Comparison of ENCODE assay signal across 43 cellular contexts in genomic region chr22:45389546-45389945, GRCh38. TPM values are rescaled to one million over a fixed set of nuclear protein-coding genes. Genes with fewer than 3 reads are reported as not detected.
"Had no signal": no experiment of that assay in that cellular context is flagged by ENCODE, and none has a peak within 500 bp of the region (broad histone marks: within the 10 kb centered on the region; RNA-seq: fewer than 3 reads in every experiment).

No MANE protein-coding gene starts in this region.

- H3K4me3 Mint-ChIP-seq: activated naive CD4-positive, alpha-beta T cell treated with anti-CD3 and anti-CD28 coated beads for 36 hours; activated naive CD4-positive, alpha-beta T cell treated with anti-CD3 and anti-CD28 coated beads, Interleukin-2, amount 10 ng/mL, durations not matched to agents 7 days and 5 days; activated naive CD4-positive, alpha-beta T cell treated with anti-CD3 and anti-CD28 coated beads, Interleukin-2, amount 50 U/mL, for 24 hours; activated naive CD8-positive, alpha-beta T cell; activated naive CD8-positive, alpha-beta T cell treated with anti-CD3 and anti-CD28 coated beads for 36 hours; activated naive CD8-positive, alpha-beta T cell treated with anti-CD3 and anti-CD28 coated beads, Interleukin-2, amount 10 ng/mL, durations not matched to agents 7 days and 5 days; activated naive CD8-positive, alpha-beta T cell treated with anti-CD3 and anti-CD28 coated beads, Interleukin-2, amount 50 U/mL, for 24 hours; activated T-cell treated with anti-CD3 and anti-CD28 coated beads, Interleukin-2, amount 50 U/mL, for 24 hours; activated T-cell treated with anti-CD3 and anti-CD28 coated beads, Interleukin-2, amount 50 U/mL, for 4 hours; activated T-cell treated with anti-CD3 and anti-CD28 coated beads, Interleukin-2, amount 50 U/mL, for 72 hours; activated T-helper 1 cell treated with anti-CD3 and anti-CD28 coated beads, Interleukin-12 subunit alpha, Interleukin-12 subunit beta, Interleukin-2, Interleukin-4 antibody, amounts not matched to agents 30 ng/mL and 10 ng/mL and 1 ng/mL, durations not matched to agents 14 hours and 24 hours and 36 hours; activated T-helper 17 cell treated with anti-CD3 and anti-CD28 coated beads, Interleukin-2, amount 50 U/mL, for 72 hours; brain; central memory CD8-positive, alpha-beta T cell had no signal

- H3K9me3 Mint-ChIP-seq: activated naive CD4-positive, alpha-beta T cell treated with anti-CD3 and anti-CD28 coated beads for 36 hours; activated naive CD4-positive, alpha-beta T cell treated with anti-CD3 and anti-CD28 coated beads, Interleukin-2, amount 10 ng/mL, durations not matched to agents 7 days and 5 days; activated naive CD4-positive, alpha-beta T cell treated with anti-CD3 and anti-CD28 coated beads, Interleukin-2, amount 50 U/mL, for 24 hours; activated naive CD4-positive, alpha-beta T cell treated with anti-CD3 and anti-CD28 coated beads, Interleukin-2, amount 50 U/mL, for 72 hours; activated naive CD8-positive, alpha-beta T cell treated with anti-CD3 and anti-CD28 coated beads for 36 hours; activated naive CD8-positive, alpha-beta T cell treated with anti-CD3 and anti-CD28 coated beads, Interleukin-2, amount 10 ng/mL, durations not matched to agents 7 days and 5 days; activated naive CD8-positive, alpha-beta T cell treated with anti-CD3 and anti-CD28 coated beads, Interleukin-2, amount 50 U/mL, for 24 hours; activated T-cell treated with anti-CD3 and anti-CD28 coated beads, Interleukin-2, amount 50 U/mL, for 24 hours; activated T-cell treated with anti-CD3 and anti-CD28 coated beads, Interleukin-2, amount 50 U/mL, for 4 hours; activated T-cell treated with anti-CD3 and anti-CD28 coated beads, Interleukin-2, amount 50 U/mL, for 72 hours; activated T-helper 1 cell treated with anti-CD3 and anti-CD28 coated beads, Interleukin-12 subunit alpha, Interleukin-12 subunit beta, Interleukin-2, Interleukin-4 antibody, amounts not matched to agents 30 ng/mL and 10 ng/mL and 1 ng/mL, durations not matched to agents 14 hours and 24 hours and 36 hours; activated T-helper 17 cell treated with anti-CD3 and anti-CD28 coated beads, Interleukin-2, amount 50 U/mL, for 72 hours; activated T-helper 2 cell treated with anti-CD3 and anti-CD28 coated beads, Interferon-gamma antibody, Interleukin-2, Interleukin-4, amounts not matched to agents 10 μg/mL and 5 μg/mL and 100 μg/mL, durations not matched to agents 14 hours and 24 hours and 36 hours; central memory CD8-positive, alpha-beta T cell had no signal

- H3K36me3 ChIP-seq: adrenal gland, ascending aorta, brain microvascular endothelial cell, breast epithelium, cardiac muscle cell had no signal

- DNase-seq: activated effector memory CD4-positive, alpha-beta T cell treated with anti-CD3 and anti-CD28 coated beads, Interleukin-2, amount 50 U/mL, for 16 hours; activated effector memory CD4-positive, alpha-beta T cell treated with Interleukin-2 at 50 U/mL for 16 hours; activated gamma-delta T cell; activated gamma-delta T cell treated with Interleukin-2 at 50 U/mL for 16 hours; activated naive CD4-positive, alpha-beta T cell; activated naive CD4-positive, alpha-beta T cell treated with anti-CD3 and anti-CD28 coated beads for 36 hours; activated naive CD4-positive, alpha-beta T cell treated with anti-CD3 and anti-CD28 coated beads, Interleukin-2, amount 10 ng/mL, durations not matched to agents 7 days and 5 days; activated naive CD4-positive, alpha-beta T cell treated with anti-CD3 and anti-CD28 coated beads, Interleukin-2, amount 50 U/mL, for 16 hours; activated naive CD4-positive, alpha-beta T cell treated with Interleukin-2 at 50 U/mL for 16 hours; activated naive CD8-positive, alpha-beta T cell treated with anti-CD3 and anti-CD28 coated beads for 36 hours; activated naive CD8-positive, alpha-beta T cell treated with anti-CD3 and anti-CD28 coated beads, Interleukin-2, amount 10 ng/mL, durations not matched to agents 7 days and 5 days; activated naive CD8-positive, alpha-beta T cell treated with anti-CD3 and anti-CD28 coated beads, Interleukin-2, amount 50 U/mL, for 24 hours; activated T-cell treated with anti-CD3 and anti-CD28 coated beads, Interleukin-2, amount 50 U/mL, for 1 hour; activated T-cell treated with anti-CD3 and anti-CD28 coated beads, Interleukin-2, amount 50 U/mL, for 24 hours; activated T-cell treated with anti-CD3 and anti-CD28 coated beads, Interleukin-2, amount 50 U/mL, for 4 hours; activated T-cell treated with anti-CD3 and anti-CD28 coated beads, Interleukin-2, amount 50 U/mL, for 48 hours; activated T-cell treated with anti-CD3 and anti-CD28 coated beads, Interleukin-2, amount 50 U/mL, for 72 hours; adrenal gland; amniotic stem cell; amygdala; anterior cingulate cortex; aorta; body of pancreas; brain microvascular endothelial cell; caudate nucleus; central memory CD4-positive, alpha-beta T cell; cerebellar nuclear complex had no signal

- H3K27me3 ChIP-seq: adrenal gland, ascending aorta, body of pancreas, brain microvascular endothelial cell, breast epithelium had no signal

- H3K27ac ChIP-seq: adrenal gland, ascending aorta, body of pancreas, brain microvascular endothelial cell, breast epithelium, cardiac muscle cell had no signal

- H3K4me3 ChIP-seq: adrenal gland, ascending aorta, body of pancreas, breast epithelium, cardiac muscle cell had no signal

- H3K36me3 Mint-ChIP-seq: activated naive CD4-positive, alpha-beta T cell treated with anti-CD3 and anti-CD28 coated beads, Interleukin-2, amount 10 ng/mL, durations not matched to agents 7 days and 5 days; activated naive CD4-positive, alpha-beta T cell treated with anti-CD3 and anti-CD28 coated beads, Interleukin-2, amount 50 U/mL, for 24 hours; activated naive CD4-positive, alpha-beta T cell treated with anti-CD3 and anti-CD28 coated beads, Interleukin-2, amount 50 U/mL, for 72 hours; activated naive CD8-positive, alpha-beta T cell; activated naive CD8-positive, alpha-beta T cell treated with anti-CD3 and anti-CD28 coated beads for 36 hours; activated naive CD8-positive, alpha-beta T cell treated with anti-CD3 and anti-CD28 coated beads, Interleukin-2, amount 10 ng/mL, durations not matched to agents 7 days and 5 days; brain had no signal

- H3K9me3 ChIP-seq: adrenal gland, ascending aorta, body of pancreas, breast epithelium had no signal

- H3K27ac Mint-ChIP-seq: activated naive CD4-positive, alpha-beta T cell treated with anti-CD3 and anti-CD28 coated beads for 36 hours; activated naive CD4-positive, alpha-beta T cell treated with anti-CD3 and anti-CD28 coated beads, Interleukin-2, amount 10 ng/mL, durations not matched to agents 7 days and 5 days; activated naive CD4-positive, alpha-beta T cell treated with anti-CD3 and anti-CD28 coated beads, Interleukin-2, amount 50 U/mL, for 24 hours; activated naive CD4-positive, alpha-beta T cell treated with anti-CD3 and anti-CD28 coated beads, Interleukin-2, amount 50 U/mL, for 72 hours; activated naive CD8-positive, alpha-beta T cell; activated naive CD8-positive, alpha-beta T cell treated with anti-CD3 and anti-CD28 coated beads for 36 hours; activated naive CD8-positive, alpha-beta T cell treated with anti-CD3 and anti-CD28 coated beads, Interleukin-2, amount 10 ng/mL, durations not matched to agents 7 days and 5 days; activated naive CD8-positive, alpha-beta T cell treated with anti-CD3 and anti-CD28 coated beads, Interleukin-2, amount 50 U/mL, for 24 hours; activated T-cell treated with anti-CD3 and anti-CD28 coated beads, Interleukin-2, amount 50 U/mL, for 24 hours; activated T-cell treated with anti-CD3 and anti-CD28 coated beads, Interleukin-2, amount 50 U/mL, for 72 hours; activated T-helper 1 cell treated with anti-CD3 and anti-CD28 coated beads, Interleukin-12 subunit alpha, Interleukin-12 subunit beta, Interleukin-2, Interleukin-4 antibody, amounts not matched to agents 30 ng/mL and 10 ng/mL and 1 ng/mL, durations not matched to agents 14 hours and 24 hours and 36 hours; activated T-helper 17 cell treated with anti-CD3 and anti-CD28 coated beads, Interleukin-2, amount 50 U/mL, for 72 hours; activated T-helper 2 cell treated with anti-CD3 and anti-CD28 coated beads, Interferon-gamma antibody, Interleukin-2, Interleukin-4, amounts not matched to agents 10 μg/mL and 5 μg/mL and 100 μg/mL, durations not matched to agents 14 hours and 24 hours and 36 hours; brain had no signal

- ATAC-seq: activated naive CD4-positive, alpha-beta T cell treated with anti-CD3 and anti-CD28 coated beads, Interleukin-2, amount 50 U/mL, for 72 hours; activated naive CD8-positive, alpha-beta T cell treated with anti-CD3 and anti-CD28 coated beads, Interleukin-2, amount 50 U/mL, for 24 hours; activated T-cell treated with anti-CD3 and anti-CD28 coated beads, Interleukin-2, amount 50 U/mL, for 4 hours; activated T-cell treated with anti-CD3 and anti-CD28 coated beads, Interleukin-2, amount 50 U/mL, for 72 hours; activated T-helper 17 cell treated with anti-CD3 and anti-CD28 coated beads, Interleukin-2, amount 50 U/mL, for 72 hours; body of pancreas had no signal

- H3K27me3 Mint-ChIP-seq: activated naive CD4-positive, alpha-beta T cell treated with anti-CD3 and anti-CD28 coated beads, Interleukin-2, amount 50 U/mL, for 24 hours; activated naive CD8-positive, alpha-beta T cell; activated naive CD8-positive, alpha-beta T cell treated with anti-CD3 and anti-CD28 coated beads, Interleukin-2, amount 50 U/mL, for 24 hours; activated T-helper 17 cell treated with anti-CD3 and anti-CD28 coated beads, Interleukin-2, amount 50 U/mL, for 72 hours had no signal

- H3K4me1 ChIP-seq: adrenal gland, ascending aorta, body of pancreas, breast epithelium had no signal

- H3K4me1 Mint-ChIP-seq: activated naive CD4-positive, alpha-beta T cell treated with anti-CD3 and anti-CD28 coated beads, Interleukin-2, amount 10 ng/mL, durations not matched to agents 7 days and 5 days; activated naive CD4-positive, alpha-beta T cell treated with anti-CD3 and anti-CD28 coated beads, Interleukin-2, amount 50 U/mL, for 24 hours; activated naive CD8-positive, alpha-beta T cell treated with anti-CD3 and anti-CD28 coated beads for 36 hours; activated naive CD8-positive, alpha-beta T cell treated with anti-CD3 and anti-CD28 coated beads, Interleukin-2, amount 50 U/mL, for 24 hours; activated T-helper 17 cell treated with anti-CD3 and anti-CD28 coated beads, Interleukin-2, amount 50 U/mL, for 72 hours; brain; central memory CD8-positive, alpha-beta T cell had no signal

RNA-seq across cellular contexts. Expression of gene SMC1B, which starts 23.9 kb away (rescaled TPM):
- total RNA-seq: adrenal gland, aorta, ascending aorta, astrocyte, body of pancreas, breast epithelium, bronchial epithelial cell, cardiac septum, cerebellum, chondrocyte had no signal
- polyA plus RNA-seq: adrenal gland, aorta, cardiac muscle cell had no signal

RNA-seq across cellular contexts. Expression of gene RIBC2, which starts 23.9 kb away (rescaled TPM):
- total RNA-seq: ascending aorta, astrocyte, body of pancreas, cardiac septum, chondrocyte had no signal
